23 cellular contexts compared by ENCODE assay signal in genomic region chr1:43039228-43040055, GRCh38.
A peak's percentile ranks its signal among the peaks of the same experiment; 100 is the strongest.
DNase-seq lines count a peak whose midpoint lies in the region; ATAC-seq, FAIRE-seq and TF ChIP-seq lines count a peak whose summit lies in the region.
"Had no signal": no experiment of that assay in that cellular context is flagged by ENCODE, and none has a peak within 500 bp of the region (broad histone marks: within the 10 kb centered on the region; RNA-seq: fewer than 3 reads in every experiment).

No MANE protein-coding gene starts in this region.

- no peaks in the 10 kb centered on the region for H4K20me1 ChIP-seq in GM23338 (replicated peaks; ENCODE audit: insufficient read depth)

- DNase-seq in GM23338 (ENCODE audit: low spot score) (no peak), NCI-H2029 treated with DMSO at 0.1 percent for 48 hours (lab: John Stamatoyannopoulos, UW) (peak; percentile 14), endothelial cell (ENCODE audit: low spot score) (no peak), pancreas (peak in 3 of 6 donors; percentile 9 to 43 (median 23)), SJCRH30 (no peak)
- DNase-seq: activated CD4-positive, CD25-positive, alpha-beta regulatory T cell; activated naive CD4-positive, alpha-beta T cell; activated T-cell treated with anti-CD3 and anti-CD28 coated beads, Interleukin-2, amount 50 U/mL, for 24 hours; amniotic stem cell; GF-D8; hypothalamus; NCI-H187; NCI-H446; T-helper 9 cell had no signal

- TF ChIP-seq CTCF in GM23338 (conservative IDR thresholded peaks at IDR 0.05; ENCODE audit: low read depth in 2 of 2) (no peak), endothelial cell (IDR thresholded peaks at IDR 0.05; ENCODE audit: unreplicated experiment) (no peak), pancreas (IDR thresholded peaks at IDR 0.05) (no peak)

- H3K4me3 Mint-ChIP-seq in GM23338 (no peak overlapping the region), endothelial cell (ENCODE audit: unreplicated experiment) (no peak overlapping the region)
- H3K4me3 Mint-ChIP-seq: activated T-cell treated with anti-CD3 and anti-CD28 coated beads, Interleukin-2, amount 50 U/mL, for 24 hours; stimulated activated memory B cell treated with anti-CD40 and anti-IgM and Interleukin-4, amounts not matched to agents 10 μg/mL and 1 μg/mL and 100 μg/mL, for 72 hours had no signal

- H3K4me3 ChIP-seq in GM23338 (no peak overlapping the region), pancreas (no peak overlapping the region), SJCRH30 (no peak overlapping the region)
- H3K4me3 ChIP-seq: cardiac muscle cell, dorsolateral prefrontal cortex, thoracic aorta had no signal

- no peaks in the 10 kb centered on the region for H3K36me3 ChIP-seq in GM23338 (ENCODE audit: insufficient read depth)
- no peaks in the 10 kb centered on the region for H3K36me3 ChIP-seq in pancreas
- H3K36me3 ChIP-seq in SJCRH30, result no peaks in the 10 kb centered on the region
- H3K36me3 ChIP-seq: cardiac muscle cell, thoracic aorta had no signal

- no peaks in the 10 kb centered on the region for H3K9me2 ChIP-seq in GM23338 (ENCODE audit: insufficient read depth)

- H3K4me2 ChIP-seq in GM23338, result no peak overlapping the region

- intact Hi-C loops in pancreas (cut with DNase I), result no loop called here

- no peak overlapping the region for H3K27ac ChIP-seq in GM23338 (ENCODE audit: low read depth)
- H3K27ac ChIP-seq in pancreas, result peak overlapping the region in 3 of 4 donors; percentile 3 to 41 (median 19)
- no peak overlapping the region for H3K27ac ChIP-seq in SJCRH30
- H3K27ac ChIP-seq: cardiac muscle cell, HL-60, thoracic aorta had no signal

- WGBS in pancreas, 2 donors, result 21 to 31% methylated on average over 14 of the region's 14 CpGs

- H2AFZ ChIP-seq in GM23338, result peak overlapping the region; percentile 86; the same call in 1 of the 2 replicates

- FAIRE-seq in pancreas (lab: Jason Lieb, UNC), result no peak
- FAIRE-seq: frontal cortex, keratinocyte had no signal

- no peaks in the 10 kb centered on the region for H3K9me3 Mint-ChIP-seq in GM23338
- no peaks in the 10 kb centered on the region for H3K9me3 Mint-ChIP-seq in endothelial cell (ENCODE audit: unreplicated experiment)
- H3K9me3 Mint-ChIP-seq: activated T-cell treated with anti-CD3 and anti-CD28 coated beads, Interleukin-2, amount 50 U/mL, for 24 hours; stimulated activated memory B cell treated with anti-CD40 and anti-IgM and Interleukin-4, amounts not matched to agents 10 μg/mL and 1 μg/mL and 100 μg/mL, for 72 hours had no signal

- H3K27ac Mint-ChIP-seq in GM23338 (no peak overlapping the region), endothelial cell (ENCODE audit: unreplicated experiment) (peak overlapping the region; percentile 30)
- H3K27ac Mint-ChIP-seq: activated T-cell treated with anti-CD3 and anti-CD28 coated beads, Interleukin-2, amount 50 U/mL, for 24 hours; stimulated activated memory B cell treated with anti-CD40 and anti-IgM and Interleukin-4, amounts not matched to agents 10 μg/mL and 1 μg/mL and 100 μg/mL, for 72 hours had no signal

- H3K4me1 ChIP-seq in GM23338 (ENCODE audit: insufficient read depth) (peaks cover 3% of the 10 kb centered on the region), pancreas (peaks cover 10 to 13% (median 10%) of the 10 kb centered on the region in 3 donors), SJCRH30 (peaks cover 37% of the 10 kb centered on the region)

- H3K9me3 ChIP-seq in pancreas (no peaks in the 10 kb centered on the region), SJCRH30 (replicated peaks) (no peaks in the 10 kb centered on the region)
- H3K9me3 ChIP-seq: thoracic aorta had no signal

- no peak for ATAC-seq in GM23338
- ATAC-seq in pancreas, result peak; percentile 64 to 93 (median 86)
- ATAC-seq in HG03135 (IDR thresholded peaks at IDR 0.05; ENCODE audit: unreplicated experiment), result no peak
- no peak for ATAC-seq in HG03442 (IDR thresholded peaks at IDR 0.05; ENCODE audit: unreplicated experiment)
- ATAC-seq: stimulated activated memory B cell treated with anti-CD40 and anti-IgM and Interleukin-4, amounts not matched to agents 10 μg/mL and 1 μg/mL and 100 μg/mL, for 72 hours had no signal

- 0 out of 2 replicates have a peak, but pooled peaks cover 6% of the 10 kb centered on the region for H3F3A ChIP-seq in GM23338 (replicated peaks; ENCODE audit: low read depth)

- H3K79me2 ChIP-seq in GM23338 (replicated peaks; ENCODE audit: insufficient read depth), result no peaks in the 10 kb centered on the region

- H3K36me3 Mint-ChIP-seq in GM23338 (ENCODE audit: low read depth) (no peaks in the 10 kb centered on the region), endothelial cell (ENCODE audit: low read depth, unreplicated experiment) (no peaks in the 10 kb centered on the region)
- H3K36me3 Mint-ChIP-seq: stimulated activated memory B cell treated with anti-CD40 and anti-IgM and Interleukin-4, amounts not matched to agents 10 μg/mL and 1 μg/mL and 100 μg/mL, for 72 hours had no signal

- H3K4me1 Mint-ChIP-seq in GM23338, result peaks cover 25% of the 10 kb centered on the region
- peaks cover 39% of the 10 kb centered on the region for H3K4me1 Mint-ChIP-seq in endothelial cell (ENCODE audit: unreplicated experiment)

- H3K27me3 Mint-ChIP-seq in GM23338 (ENCODE audit: insufficient read depth, low read depth, poor library complexity) (peaks cover 1% of the 10 kb centered on the region), endothelial cell (ENCODE audit: unreplicated experiment) (no peaks in the 10 kb centered on the region)
- H3K27me3 Mint-ChIP-seq: activated T-cell treated with anti-CD3 and anti-CD28 coated beads, Interleukin-2, amount 50 U/mL, for 24 hours; stimulated activated memory B cell treated with anti-CD40 and anti-IgM and Interleukin-4, amounts not matched to agents 10 μg/mL and 1 μg/mL and 100 μg/mL, for 72 hours had no signal

- H3K27me3 ChIP-seq in GM23338 (ENCODE audit: insufficient read depth) (no peaks in the 10 kb centered on the region), pancreas (no peaks in the 10 kb centered on the region), SJCRH30 (no peaks in the 10 kb centered on the region)
- H3K27me3 ChIP-seq: cardiac muscle cell had no signal

TF ChIP-seq in GM23338, 12 proteins besides CTCF, POLR2A, EP300 and RAD21:
- TF ChIP-seq ZNF114 (CRISPR knock-in tag; IDR thresholded peaks at IDR 0.05), result no peak

Comparison
In these comparisons a context has a peak if more than half of its experiments do, and no peak if none do; other contexts are left out.
1. ATAC-seq: peak in pancreas (4 of 4); none in GM23338 (single experiment), HG03135 (single experiment) and HG03442 (single experiment).
2. H3K27ac ChIP-seq: peak in pancreas (3 of 4); none in GM23338 (single experiment) and SJCRH30 (single experiment).